In the genomic region with DNA sequence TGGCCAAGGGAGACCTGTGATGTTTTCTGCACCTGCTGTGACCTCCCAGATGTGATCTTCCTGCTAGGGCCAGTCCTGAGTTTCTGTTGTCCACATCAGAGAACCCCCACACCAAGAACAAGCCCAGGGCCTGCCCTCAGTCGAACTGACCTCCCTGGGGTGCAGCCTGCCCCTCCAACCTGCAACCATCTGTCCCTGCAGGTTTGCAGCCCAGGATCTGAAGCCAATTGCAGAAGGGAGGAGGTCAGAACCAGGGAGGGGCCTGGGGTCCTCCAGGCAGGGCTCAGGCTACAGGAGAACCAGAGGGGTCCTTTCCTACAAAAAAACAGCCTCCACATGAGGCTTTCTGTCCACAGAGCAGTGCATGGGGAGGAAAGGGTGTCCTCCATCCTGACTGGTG, we compare ENCODE assay signal across 1 cellular context.
TF ChIP-seq lines count a peak whose summit lies in the region.

No MANE protein-coding gene starts in this region.

TF ChIP-seq in K562, 482 proteins besides CTCF, POLR2A, EP300 and RAD21:
- TF ChIP-seq FOXA3 (CRISPR knock-in tag; conservative IDR thresholded peaks at IDR 0.05 in 1 of 2, IDR thresholded peaks at IDR 0.05 in 1 of 2) = no peak
- TF ChIP-seq, protein P1, sequence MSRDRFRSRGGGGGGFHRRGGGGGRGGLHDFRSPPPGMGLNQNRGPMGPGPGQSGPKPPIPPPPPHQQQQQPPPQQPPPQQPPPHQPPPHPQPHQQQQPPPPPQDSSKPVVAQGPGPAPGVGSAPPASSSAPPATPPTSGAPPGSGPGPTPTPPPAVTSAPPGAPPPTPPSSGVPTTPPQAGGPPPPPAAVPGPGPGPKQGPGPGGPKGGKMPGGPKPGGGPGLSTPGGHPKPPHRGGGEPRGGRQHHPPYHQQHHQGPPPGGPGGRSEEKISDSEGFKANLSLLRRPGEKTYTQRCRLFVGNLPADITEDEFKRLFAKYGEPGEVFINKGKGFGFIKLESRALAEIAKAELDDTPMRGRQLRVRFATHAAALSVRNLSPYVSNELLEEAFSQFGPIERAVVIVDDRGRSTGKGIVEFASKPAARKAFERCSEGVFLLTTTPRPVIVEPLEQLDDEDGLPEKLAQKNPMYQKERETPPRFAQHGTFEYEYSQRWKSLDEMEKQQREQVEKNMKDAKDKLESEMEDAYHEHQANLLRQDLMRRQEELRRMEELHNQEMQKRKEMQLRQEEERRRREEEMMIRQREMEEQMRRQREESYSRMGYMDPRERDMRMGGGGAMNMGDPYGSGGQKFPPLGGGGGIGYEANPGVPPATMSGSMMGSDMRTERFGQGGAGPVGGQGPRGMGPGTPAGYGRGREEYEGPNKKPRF (IDR thresholded peaks at IDR 0.05; ENCODE audit: low read depth, low read length) = no peak
